ENCODE assay signal across 23 cellular contexts in the genomic region with DNA sequence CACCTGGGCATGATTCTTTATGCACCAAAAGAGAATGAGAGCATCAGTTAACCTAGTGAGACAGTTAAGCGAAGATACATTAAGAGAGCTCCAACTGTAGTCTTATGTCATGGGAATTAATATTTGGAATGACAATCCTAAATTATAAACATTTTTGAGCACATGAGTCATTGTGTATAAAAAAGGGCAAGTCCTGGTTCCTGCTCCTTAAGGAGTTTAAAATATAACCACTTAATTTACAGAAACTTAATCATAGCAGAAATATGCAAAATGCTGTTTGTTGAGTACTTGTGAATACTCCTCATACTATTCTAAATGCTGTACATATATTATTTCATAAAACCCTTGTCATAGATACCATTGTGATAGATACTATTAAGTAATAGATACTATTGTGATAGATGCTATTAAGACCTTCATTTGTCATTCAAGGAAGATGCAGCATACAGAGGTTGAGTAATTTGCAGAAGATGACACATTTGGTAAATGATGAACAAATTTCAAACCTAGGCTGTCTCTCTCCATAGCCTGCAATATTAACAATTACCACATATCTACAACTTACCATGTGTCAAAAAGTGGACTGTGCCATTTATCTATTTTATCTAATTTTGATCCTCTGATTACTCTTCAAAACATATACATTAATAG.
DNase-seq lines count a peak whose midpoint lies in the region; ATAC-seq, FAIRE-seq and TF ChIP-seq lines count a peak whose summit lies in the region.
"Had no signal": no experiment of that assay in that cellular context is flagged by ENCODE, and none has a peak within 500 bp of the region (broad histone marks: within the 10 kb centered on the region; RNA-seq: fewer than 3 reads in every experiment).

No MANE protein-coding gene starts in this region.

- no peaks in the 10 kb centered on the region for H4K20me1 ChIP-seq in HepG2 (ENCODE audit: insufficient read depth, low read length)

- TF ChIP-seq RAD21 in HepG2 (CRISPR knock-in tag; IDR thresholded peaks at IDR 0.05): no peak

- no peak overlapping the region for H3K27ac Mint-ChIP-seq in MCF 10A (ENCODE audit: low read depth, unreplicated experiment)
- H3K27ac Mint-ChIP-seq: activated B cell treated with CpG ODN at 0.5 μM for 24 hours; activated CD4-positive, alpha-beta memory T cell treated with anti-CD3 and anti-CD28 coated beads, Interleukin-2, amount 10 ng/mL, durations not matched to agents 7 days and 5 days; activated T-cell treated with anti-CD3 and anti-CD28 coated beads, Interleukin-2, amount 50 U/mL, for 24 hours had no signal

- H3K36me3 ChIP-seq in breast epithelium (no peaks in the 10 kb centered on the region), skeletal muscle satellite cell (ENCODE audit: insufficient read depth, low read length) (no peaks in the 10 kb centered on the region), HepG2 (replicated peaks in 1 of 2; ENCODE audit: control insufficient read depth in 1 of 2, insufficient read depth in 2 of 2, low read length in 2 of 2) (no peaks in the 10 kb centered on the region)
- H3K36me3 ChIP-seq: gastroesophageal sphincter, spleen had no signal

- H2AFZ ChIP-seq in HepG2 (ENCODE audit: low read length): no peak overlapping the region
- H2AFZ ChIP-seq: PC-9 had no signal

- H3K27ac ChIP-seq in breast epithelium (no peak overlapping the region), HepG2 (ENCODE audit: extremely low read length, insufficient read depth, low read length) (no peak overlapping the region)
- H3K27ac ChIP-seq: 22Rv1, C4-2B, coronary artery, gastroesophageal sphincter, KMS-11, PC-9, SK-N-MC, spleen had no signal

- H3K4me1 ChIP-seq in breast epithelium: no peaks in the 10 kb centered on the region
- H3K4me1 ChIP-seq in skeletal muscle satellite cell (ENCODE audit: control insufficient read depth, insufficient read depth, low read length): peaks cover 24% of the 10 kb centered on the region
- H3K4me1 ChIP-seq in HepG2 (ENCODE audit: insufficient read depth, low read length): no peaks in the 10 kb centered on the region
- H3K4me1 ChIP-seq: spleen had no signal

- 4% methylated on average over 1 of the region's 1 CpG for WGBS in HepG2 (ENCODE audit: low lambda C conversion rate)

- TF ChIP-seq EP300 in HepG2 (IDR thresholded peaks at IDR 0.05; ENCODE audit: low read depth in 2 of 2, low read length in 2 of 2) (no peak), HepG2 (CRISPR knock-in tag; IDR thresholded peaks at IDR 0.05; ENCODE audit: borderline replicate concordance) (no peak)

- H3K9ac ChIP-seq in skeletal muscle satellite cell (ENCODE audit: low read depth, low read length) (no peak overlapping the region), HepG2 (ENCODE audit: insufficient read depth, low read depth, low read length) (no peak overlapping the region)
- H3K9ac ChIP-seq: KMS-11 had no signal

- DNase-seq in MCF 10A (ENCODE audit: unreplicated experiment) (peak; percentile 10), breast epithelium (ENCODE audit: low spot score in 2 of 2) (no peak), amniotic epithelial cell (ENCODE audit: low read depth) (peak; percentile 62), fibroblast of pulmonary artery (ENCODE audit: low read depth) (peak; percentile 39), H54 (ENCODE audit: insufficient read length, low spot score) (no peak), HepG2 (ENCODE audit: low spot score) (no peak), COLO668 (lab: John Stamatoyannopoulos, UW; ENCODE audit: unreplicated experiment) (no peak)
- DNase-seq: activated B cell treated with CpG ODN at 0.5 μM for 24 hours; activated CD4-positive, alpha-beta memory T cell treated with anti-CD3 and anti-CD28 coated beads, Interleukin-2, amount 10 ng/mL, durations not matched to agents 7 days and 5 days; activated naive CD4-positive, alpha-beta T cell treated with anti-CD3 and anti-CD28 coated beads, Interleukin-2, amount 50 U/mL, for 16 hours; activated T-cell treated with anti-CD3 and anti-CD28 coated beads, Interleukin-2, amount 50 U/mL, for 24 hours; midbrain; NCI-H1417; NCI-H82; PC-9; spleen had no signal

- no peaks in the 10 kb centered on the region for H3K79me2 ChIP-seq in HepG2 (ENCODE audit: insufficient read depth, low read length)

- TF ChIP-seq CTCF in MCF 10A (IDR thresholded peaks at IDR 0.05; ENCODE audit: unreplicated experiment): no peak
- no peak for TF ChIP-seq CTCF in breast epithelium (IDR thresholded peaks at IDR 0.05)
- TF ChIP-seq CTCF in fibroblast of pulmonary artery (IDR thresholded peaks at IDR 0.05; ENCODE audit: low read length, missing control alignments): no peak
- no peak for TF ChIP-seq CTCF in HepG2 (CRISPR knock-in tag; IDR thresholded peaks at IDR 0.05)

- intact Hi-C loops in MCF 10A (cut with micrococcal nuclease) (no loop called here), breast epithelium (cut with DNase I; ENCODE audit: low total_unique reads) (no loop called here), HepG2 (cut with micrococcal nuclease; ENCODE audit: unreplicated experiment) (no loop called here)

- TF ChIP-seq POLR2A in breast epithelium (IDR thresholded peaks at IDR 0.05): no peak
- no peak for TF ChIP-seq POLR2A in H54 (IDR thresholded peaks at IDR 0.05; ENCODE audit: low read depth, low read length)
- no peak for TF ChIP-seq POLR2A in HepG2 (IDR thresholded peaks at IDR 0.05; ENCODE audit: insufficient read depth in 1 of 2, low read depth in 2 of 2, low read length in 2 of 2)

- H3K4me1 Mint-ChIP-seq in MCF 10A (ENCODE audit: insufficient read depth, unreplicated experiment): peaks cover 24% of the 10 kb centered on the region
- H3K4me1 Mint-ChIP-seq: activated B cell treated with CpG ODN at 0.5 μM for 24 hours; activated CD4-positive, alpha-beta memory T cell treated with anti-CD3 and anti-CD28 coated beads, Interleukin-2, amount 10 ng/mL, durations not matched to agents 7 days and 5 days had no signal

- CTCF ChIA-PET in MCF 10A (lab: Yijun Ruan, JAX) (no interaction called here), HepG2 (lab: Yijun Ruan, JAX; ENCODE audit: low intra/inter-chr PET ratio, low total read pairs) (no interaction called here)

- no peak overlapping the region for H3K4me3 Mint-ChIP-seq in MCF 10A (ENCODE audit: unreplicated experiment)
- H3K4me3 Mint-ChIP-seq: activated B cell treated with CpG ODN at 0.5 μM for 24 hours; activated CD4-positive, alpha-beta memory T cell treated with anti-CD3 and anti-CD28 coated beads, Interleukin-2, amount 10 ng/mL, durations not matched to agents 7 days and 5 days; activated T-cell treated with anti-CD3 and anti-CD28 coated beads, Interleukin-2, amount 50 U/mL, for 24 hours had no signal

- BruUV-seq in MCF 10A (replicated peaks; lab: Mats Ljungman, UMichigan) (no TSS peak), HepG2 (replicated peaks; lab: Mats Ljungman, UMichigan) (no TSS peak)

- POLR2A ChIA-PET in MCF 10A (lab: Yijun Ruan, JAX): no interaction called here
- POLR2A ChIA-PET in HepG2 (lab: Yijun Ruan, JAX): no interaction called here

- no peaks in the 10 kb centered on the region for H3K27me3 Mint-ChIP-seq in MCF 10A (ENCODE audit: insufficient read depth, unreplicated experiment)
- H3K27me3 Mint-ChIP-seq: activated B cell treated with CpG ODN at 0.5 μM for 24 hours; activated CD4-positive, alpha-beta memory T cell treated with anti-CD3 and anti-CD28 coated beads, Interleukin-2, amount 10 ng/mL, durations not matched to agents 7 days and 5 days had no signal

- no peak overlapping the region for H3K4me3 ChIP-seq in breast epithelium
- no peak overlapping the region for H3K4me3 ChIP-seq in fibroblast of pulmonary artery (replicated peaks; ENCODE audit: low read depth, low read length)
- H3K4me3 ChIP-seq in skeletal muscle satellite cell (ENCODE audit: low read length): no peak overlapping the region
- H3K4me3 ChIP-seq in HepG2 (replicated peaks in 1 of 3; ENCODE audit: insufficient read depth in 1 of 3, low read depth in 2 of 3, low read length in 3 of 3): no peak overlapping the region
- H3K4me3 ChIP-seq: coronary artery, gastroesophageal sphincter, PC-9, SK-N-MC, spleen had no signal

- FAIRE-seq in H54 (lab: Jason Lieb, UNC): no peak
- FAIRE-seq in HepG2 (lab: Jason Lieb, UNC): no peak

- ATAC-seq in HepG2: no peak
- ATAC-seq: gastroesophageal sphincter had no signal

- peaks cover 12% of the 10 kb centered on the region for H3K9me3 Mint-ChIP-seq in MCF 10A (ENCODE audit: unreplicated experiment)

- H3K27me3 ChIP-seq in breast epithelium (no peaks in the 10 kb centered on the region), skeletal muscle satellite cell (ENCODE audit: control insufficient read depth, insufficient read depth, low read length) (no peaks in the 10 kb centered on the region), HepG2 (ENCODE audit: control insufficient read depth in 1 of 2, insufficient read depth in 2 of 2, low read length in 2 of 2) (no peaks in the 10 kb centered on the region; a peak in 1 of 5 replicates)
- H3K27me3 ChIP-seq: gastroesophageal sphincter, spleen had no signal

- in situ Hi-C loops in HepG2 (cut with HindIII; ENCODE audit: extremely low pct_ligation_motif_present, low pct_unique_long_range_greater_than_20kb): no loop called here

- no peaks in the 10 kb centered on the region for H3K36me3 Mint-ChIP-seq in MCF 10A (ENCODE audit: insufficient read depth, unreplicated experiment)

- H3K9me3 ChIP-seq in breast epithelium (peaks cover 0 to 8% of the 10 kb centered on the region in 2 donors), skeletal muscle satellite cell (replicated peaks; ENCODE audit: low read length) (no peaks in the 10 kb centered on the region), HepG2 (ENCODE audit: low read length) (no peaks in the 10 kb centered on the region)

- H3K4me2 ChIP-seq in skeletal muscle satellite cell (ENCODE audit: low read length) (peak overlapping the region; percentile 48), HepG2 (ENCODE audit: low read depth, low read length) (no peak overlapping the region)
- H3K4me2 ChIP-seq: KMS-11, PC-9 had no signal

TF ChIP-seq in HepG2, 621 proteins besides CTCF, POLR2A, EP300 and RAD21 (continues in another document):
- no peak for TF ChIP-seq ZNF468 (CRISPR knock-in tag; IDR thresholded peaks at IDR 0.05)

Comparison
In these comparisons a context has a peak if more than half of its experiments do, and no peak if none do; other contexts are left out.
1. DNase-seq: peak in MCF 10A (single experiment), amniotic epithelial cell (single experiment) and fibroblast of pulmonary artery (single experiment); none in breast epithelium (0 of 2), H54 (single experiment), HepG2 (single experiment) and COLO668 (single experiment).